In the genomic region with DNA sequence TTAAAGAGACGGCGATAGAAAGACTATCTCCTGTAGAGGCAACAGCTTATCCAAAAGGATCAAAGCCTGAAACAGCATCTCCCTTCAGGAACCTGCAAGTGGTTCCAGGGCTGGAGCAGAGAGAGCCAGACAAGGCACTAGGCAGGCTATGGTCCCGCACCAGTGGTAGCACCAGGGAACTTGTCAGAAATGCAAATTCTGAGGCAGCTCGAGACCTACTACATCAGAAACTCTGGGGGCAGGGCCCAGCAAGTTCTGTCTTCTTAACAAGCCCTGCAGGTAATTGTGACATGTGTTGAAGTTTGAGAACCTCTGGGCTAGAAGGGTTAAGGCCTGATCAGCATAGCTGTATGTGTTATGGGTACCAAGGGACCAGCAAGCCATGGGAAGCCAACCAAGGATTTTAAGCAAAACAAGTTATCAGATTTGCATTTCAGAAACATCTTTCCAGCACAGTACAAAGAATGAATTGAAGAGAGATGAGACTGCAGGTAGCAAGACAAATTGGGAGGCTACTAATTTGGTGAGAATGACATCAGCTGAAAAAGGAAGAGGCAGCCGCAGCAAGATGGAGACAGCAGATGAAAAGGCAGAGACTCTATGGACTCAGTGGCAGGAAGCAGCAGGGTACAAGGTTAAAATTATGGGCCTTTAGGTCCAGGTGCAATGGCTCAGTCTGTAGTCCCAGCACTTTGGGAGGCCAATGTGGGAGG, we compare ENCODE assay signal across 8 cellular contexts.
DNase-seq lines count a peak whose midpoint lies in the region; ATAC-seq and TF ChIP-seq lines count a peak whose summit lies in the region.

No MANE protein-coding gene starts in this region.

- DNase-seq in GM13977 (ENCODE audit: low spot score), result peak; percentile 23
- no peak for DNase-seq in superior temporal gyrus (ENCODE audit: extremely low spot score)
- DNase-seq in NCI-H2196 treated with DMSO at 0.1 percent for 48 hours (lab: John Stamatoyannopoulos, UW; ENCODE audit: unreplicated experiment), result no peak
- DNase-seq in activated CD4-positive, alpha-beta T cell treated with anti-CD3 and anti-CD28 coated beads for 4 hours, result no peak
- no peak for DNase-seq in SIG-M5 treated with dmso at 0.1 percent for 504 hours (lab: John Stamatoyannopoulos, UW; ENCODE audit: unreplicated experiment)

- peak overlapping the region; percentile 7 for H3K27ac ChIP-seq in cingulate gyrus (ENCODE audit: low read depth, low read length)

- ATAC-seq in GM21390 (IDR thresholded peaks at IDR 0.05; ENCODE audit: unreplicated experiment) (peak; percentile 95), HG03196 (IDR thresholded peaks at IDR 0.05; ENCODE audit: unreplicated experiment) (peak; percentile 98)

- in situ Hi-C loops in GM13977 (cut with MboI; ENCODE audit: low pct_unique_long_range_greater_than_20kb, low sequenced_read_pairs, unreplicated experiment), result no loop called here

- TF ChIP-seq CTCF in GM13977 (IDR thresholded peaks at IDR 0.05; ENCODE audit: extremely low read depth, insufficient read depth, missing control alignments), result no peak
